In genomic region chr2:3728104-3729054, GRCh38 we compare ENCODE assay signal across 9 cellular contexts. TPM values are rescaled to one million over a fixed set of nuclear protein-coding genes. Genes with fewer than 3 reads are reported as not detected.
DNase-seq lines count a peak whose midpoint lies in the region; TF ChIP-seq lines count a peak whose summit lies in the region.
"Had no signal": no experiment of that assay in that cellular context is flagged by ENCODE, and none has a peak within 500 bp of the region (broad histone marks: within the 10 kb centered on the region; RNA-seq: fewer than 3 reads in every experiment).

No MANE protein-coding gene starts in this region.

- no peaks in the 10 kb centered on the region for H3K79me2 ChIP-seq in smooth muscle cell (ENCODE audit: low read depth)

- no peaks in the 10 kb centered on the region for H3K27me3 ChIP-seq in right atrium auricular region
- peaks cover 4% of the 10 kb centered on the region for H3K27me3 ChIP-seq in smooth muscle cell (ENCODE audit: low read depth)

- H3K27ac ChIP-seq in right atrium auricular region (no peak overlapping the region), smooth muscle cell (ENCODE audit: low read depth) (no peak overlapping the region)
- H3K27ac ChIP-seq: epithelial cell of prostate had no signal

- no peaks in the 10 kb centered on the region for H3F3A ChIP-seq in smooth muscle cell (ENCODE audit: low read depth)

- H3K36me3 ChIP-seq in right atrium auricular region: no peaks in the 10 kb centered on the region
- H3K36me3 ChIP-seq in smooth muscle cell (ENCODE audit: low read depth): no peaks in the 10 kb centered on the region

- H3K4me1 ChIP-seq in right atrium auricular region (peaks cover 0 to 7% of the 10 kb centered on the region in 2 donors), smooth muscle cell (ENCODE audit: low read depth) (no peaks in the 10 kb centered on the region)

- peak overlapping the region; percentile 66 for H3K4me2 ChIP-seq in smooth muscle cell

- DNase-seq in A172 (ENCODE audit: low spot score) (peak; percentile 58), NCI-H1417 treated with DMSO at 0.1 percent for 48 hours (lab: John Stamatoyannopoulos, UW) (peak; percentile 47), UCSD-AML1 (lab: John Stamatoyannopoulos, UW; ENCODE audit: unreplicated experiment) (peak; percentile 46), right atrium auricular region (ENCODE audit: low spot score) (no peak), smooth muscle cell (lab: John Stamatoyannopoulos, UW; ENCODE audit: unreplicated experiment) (no peak)
- no peak for DNase-seq in NK-92 treated with Interleukin-12 subunit alpha and Interleukin-12 subunit beta, amount 100 ng/mL, for 24 hours (lab: John Stamatoyannopoulos, UW)
- DNase-seq in activated CD4-positive, alpha-beta T cell treated with anti-CD3 and anti-CD28 coated beads, Interleukin-2, amount 50 U/mL, for 4 hours: no peak

- H3K4me3 ChIP-seq in right atrium auricular region (no peak overlapping the region), smooth muscle cell (no peak overlapping the region)

- 43% methylated on average over 22 of the region's 22 CpGs for WGBS in smooth muscle cell (ENCODE audit: low lambda C conversion rate)

- no peaks in the 10 kb centered on the region for H4K20me1 ChIP-seq in smooth muscle cell (ENCODE audit: low read depth)

- peak overlapping the region; percentile 71 for H2AFZ ChIP-seq in smooth muscle cell (ENCODE audit: low read depth)

- H3K9me3 ChIP-seq in right atrium auricular region (no peaks in the 10 kb centered on the region), smooth muscle cell (replicated peaks; ENCODE audit: low read depth) (no peaks in the 10 kb centered on the region)

- TF ChIP-seq CTCF in GM12874 (IDR thresholded peaks at IDR 0.05; ENCODE audit: insufficient read depth, low read depth, low read length) (peak; percentile 49; the same call in 1 of the 2 replicates), right atrium auricular region (IDR thresholded peaks at IDR 0.05) (peak; percentile 43 to 76), smooth muscle cell (IDR thresholded peaks at IDR 0.05; ENCODE audit: borderline replicate concordance, insufficient read depth, poor library complexity, severe bottlenecking) (peak; percentile 58)

- no peak overlapping the region for H3K9ac ChIP-seq in smooth muscle cell (ENCODE audit: low read depth)

RNA-seq across cellular contexts. Expression of gene DCDC2C, which starts 25.0 kb away (rescaled TPM):
- not detected in 2 replicates for total RNA-seq in A172 (2014; rRNA removed; shearing (Covaris generic))
- total RNA-seq in right atrium auricular region (not detected), smooth muscle cell (not detected in 2 replicates)
- polyA plus RNA-seq in smooth muscle cell: not detected in 2 replicates

Comparison
In these comparisons a context has a peak if more than half of its experiments do, and no peak if none do; other contexts are left out.
1. DNase-seq: peak in A172 (single experiment), NCI-H1417 treated with DMSO at 0.1 percent for 48 hours (single experiment) and UCSD-AML1 (single experiment); none in right atrium auricular region (single experiment), smooth muscle cell (single experiment), NK-92 treated with Interleukin-12 subunit alpha and Interleukin-12 subunit beta, amount 100 ng/mL, for 24 hours (single experiment) and activated CD4-positive, alpha-beta T cell treated with anti-CD3 and anti-CD28 coated beads, Interleukin-2, amount 50 U/mL, for 4 hours (0 of 2).
2. Peak in every context shown above with its lines, with median percentiles within 50 percentile points of each other: CTCF ChIP-seq.